In genomic region chr6:163414367-163415175, GRCh38 we compare ENCODE assay signal across 8 cellular contexts. TPM values are rescaled to one million over a fixed set of nuclear protein-coding genes. Genes with fewer than 3 reads are reported as not detected.
A peak's percentile ranks its signal among the peaks of the same experiment; 100 is the strongest.
DNase-seq lines count a peak whose midpoint lies in the region; ATAC-seq, FAIRE-seq and TF ChIP-seq lines count a peak whose summit lies in the region.

Gene QKI, plus strand, starts transcription at chr6:163414718. Its CDS starts 476 bp downstream, at chr6:163415194.

- ATAC-seq in GM19351 (IDR thresholded peaks at IDR 0.05; ENCODE audit: unreplicated experiment) = peak; percentile 36
- peak; percentile 29 for ATAC-seq in HG03520 (IDR thresholded peaks at IDR 0.05; ENCODE audit: unreplicated experiment)

- DNase-seq in activated gamma-delta T cell treated with Interleukin-2 at 50 U/mL for 16 hours (peak; percentile 75), frontal cortex (ENCODE audit: low spot score in 2 of 2) (peak; percentile 77 to 88)

- FAIRE-seq in frontal cortex (lab: Jason Lieb, UNC) = no peak

- H3K4me1 ChIP-seq in neutrophil (ENCODE audit: control insufficient read depth in 1 of 2, insufficient read depth in 1 of 2, low read depth in 1 of 2, low read length in 1 of 2) = peaks cover 36 to 46% of the 10 kb centered on the region in 2 experiments

- no peaks in the 10 kb centered on the region for H3K9me3 ChIP-seq in neutrophil

- peak within 1 kb of the TSS; percentile 88 to 89 for H3K4me3 ChIP-seq in neutrophil (ENCODE audit: low read depth in 1 of 2, low read length in 1 of 2)

- TF ChIP-seq POLR2A in Raji (IDR thresholded peaks at IDR 0.05; ENCODE audit: insufficient read depth, low read depth, low read length) = peak; percentile 68

- 0 out of 2 replicates have a peak, but pooled peaks have one; percentile 4 for TF ChIP-seq CTCF in C4-2B (conservative IDR thresholded peaks at IDR 0.05)
- TF ChIP-seq CTCF in neutrophil (IDR thresholded peaks at IDR 0.05) = peak; percentile 6
- no peak for TF ChIP-seq CTCF in subcutaneous adipose tissue (IDR thresholded peaks at IDR 0.05; ENCODE audit: low read depth)

- no peaks in the 10 kb centered on the region for H3K36me3 ChIP-seq in neutrophil

- H3K27ac ChIP-seq in C4-2B = peak within 1 kb of the TSS; percentile 83
- peak within 1 kb of the TSS; percentile 100 for H3K27ac ChIP-seq in neutrophil

- H3K27me3 ChIP-seq in neutrophil = no peaks in the 10 kb centered on the region

RNA-seq across cellular contexts. Expression of gene QKI, which starts in this region (rescaled TPM):
- total RNA-seq in frontal cortex (218 TPM), subcutaneous adipose tissue (100 to 1,000 TPM; 218 to 368 (median 266) TPM)

Comparison
In these comparisons a context has a peak if more than half of its experiments do, and no peak if none do; other contexts are left out.
1. Peak in every context shown above with its lines: DNase-seq, ATAC-seq, H3K4me3 ChIP-seq and H3K27ac ChIP-seq.